9 cellular contexts compared by ENCODE assay signal in the genomic region with DNA sequence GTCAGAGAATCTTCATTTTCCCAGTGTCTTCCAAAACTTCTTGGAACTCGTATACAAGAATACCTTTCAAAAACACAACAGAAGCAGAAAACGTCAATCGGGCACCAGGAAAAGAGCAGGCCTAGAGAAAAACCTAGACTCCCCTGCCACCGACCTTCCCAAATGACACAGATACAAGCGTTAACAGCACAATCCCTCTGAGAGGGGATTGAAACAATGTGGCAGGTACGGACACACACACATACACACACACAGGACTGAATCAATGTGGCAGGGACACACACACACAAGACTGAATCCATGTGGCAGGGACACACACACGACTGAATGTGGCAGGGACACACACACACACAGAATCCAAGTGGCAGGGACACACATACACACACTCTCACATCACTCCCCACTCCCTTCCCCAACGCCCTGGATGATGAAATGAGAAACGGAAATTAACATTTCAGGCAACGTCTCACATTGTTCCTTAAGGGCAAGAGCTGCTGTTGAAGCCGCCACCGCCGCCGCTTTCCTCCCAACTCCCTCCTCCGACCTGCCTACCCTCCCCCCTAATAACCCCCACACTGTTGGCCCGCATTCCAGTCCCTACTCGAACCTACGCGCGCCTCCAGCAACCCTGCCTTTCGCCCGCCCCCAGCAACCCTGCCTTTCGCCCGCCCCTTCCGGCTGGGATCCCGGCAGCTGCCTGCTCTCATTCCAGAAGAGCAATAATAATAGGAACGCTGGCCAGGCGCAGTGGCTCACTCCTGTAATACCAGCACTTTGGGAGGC.
DNase-seq lines count a peak whose midpoint lies in the region; TF ChIP-seq lines count a peak whose summit lies in the region.
"Had no signal": no experiment of that assay in that cellular context is flagged by ENCODE, and none has a peak within 500 bp of the region (broad histone marks: within the 10 kb centered on the region; RNA-seq: fewer than 3 reads in every experiment).

No MANE protein-coding gene starts in this region.

- TF ChIP-seq CTCF in GM10248 (IDR thresholded peaks at IDR 0.05; ENCODE audit: control extremely low read depth, extremely low read depth, low read depth, missing control alignments) (no peak), progenitor cell of endocrine pancreas (IDR thresholded peaks at IDR 0.05; ENCODE audit: unreplicated experiment) (no peak), Caco-2 (IDR thresholded peaks at IDR 0.05; ENCODE audit: insufficient read depth in 1 of 2, low read depth in 1 of 2, low read length in 1 of 2, severe bottlenecking in 1 of 2, unreplicated experiment in 1 of 2) (no peak)

- H3K27ac ChIP-seq in epithelial cell of prostate, result peak overlapping the region; percentile 81

- CTCF ChIA-PET in GM10248 (lab: Yijun Ruan, JAX) (no interaction called here), Caco-2 (lab: Charles Lee) (no interaction called here)

- POLR2A ChIA-PET in GM10248 (lab: Yijun Ruan, JAX), result no interaction called here
- POLR2A ChIA-PET in Caco-2 (lab: Charles Lee), result no interaction called here

- H3K36me3 Mint-ChIP-seq in progenitor cell of endocrine pancreas (ENCODE audit: insufficient read depth), result no peaks in the 10 kb centered on the region
- no peaks in the 10 kb centered on the region for H3K36me3 Mint-ChIP-seq in Caco-2 (ENCODE audit: insufficient read depth, unreplicated experiment)
- H3K36me3 Mint-ChIP-seq: brain had no signal

- H3K36me3 ChIP-seq in NT2/D1 (ENCODE audit: insufficient read depth, insufficient read length, low read length) (no peaks in the 10 kb centered on the region), Caco-2 (ENCODE audit: control insufficient read depth, insufficient read depth, low read length) (no peaks in the 10 kb centered on the region)

- H3K4me1 ChIP-seq in NT2/D1 (ENCODE audit: insufficient read depth, insufficient read length) (no peaks in the 10 kb centered on the region), Caco-2 (no peaks in the 10 kb centered on the region)

- H3K27ac Mint-ChIP-seq in progenitor cell of endocrine pancreas (no peak overlapping the region), Caco-2 (ENCODE audit: unreplicated experiment) (no peak overlapping the region)

- intact Hi-C loops in Caco-2 (cut with micrococcal nuclease; ENCODE audit: unreplicated experiment), result no loop called here

- H3K9me3 Mint-ChIP-seq in progenitor cell of endocrine pancreas (ENCODE audit: low read depth), result no peaks in the 10 kb centered on the region
- H3K9me3 Mint-ChIP-seq in Caco-2 (ENCODE audit: unreplicated experiment), result no peaks in the 10 kb centered on the region
- H3K9me3 Mint-ChIP-seq: brain had no signal

- BruUV-seq in Caco-2 (replicated peaks; lab: Mats Ljungman, UMichigan), result no TSS peak

- peak overlapping the region; percentile 49 for H3K4me3 ChIP-seq in NT2/D1 (ENCODE audit: insufficient read length, low read depth)
- peak overlapping the region; percentile 62 for H3K4me3 ChIP-seq in skeletal muscle cell (ENCODE audit: low read depth, low read length)
- no peak overlapping the region for H3K4me3 ChIP-seq in Caco-2 (ENCODE audit: low read depth, low read length)

- H3K27me3 ChIP-seq in NT2/D1 (ENCODE audit: insufficient read depth, insufficient read length) (no peaks in the 10 kb centered on the region), Caco-2 (replicated peaks; ENCODE audit: control insufficient read depth, insufficient read depth, low read length) (no peaks in the 10 kb centered on the region)

- H3K9me3 ChIP-seq in NT2/D1 (ENCODE audit: insufficient read depth, low read length) (no peaks in the 10 kb centered on the region; the same call in 1 of the 2 replicates), Caco-2 (no peaks in the 10 kb centered on the region)

- H3K4me1 Mint-ChIP-seq in progenitor cell of endocrine pancreas (ENCODE audit: low read depth) (no peaks in the 10 kb centered on the region), Caco-2 (ENCODE audit: low read depth, unreplicated experiment) (no peaks in the 10 kb centered on the region)
- H3K4me1 Mint-ChIP-seq: brain had no signal

- H3K4me3 Mint-ChIP-seq in progenitor cell of endocrine pancreas (ENCODE audit: low read depth) (no peak overlapping the region), Caco-2 (ENCODE audit: unreplicated experiment) (no peak overlapping the region)

- peak overlapping the region; percentile 71 for H3K9ac ChIP-seq in NT2/D1 (ENCODE audit: insufficient read length, low read depth)

- DNase-seq in GM10248 (ENCODE audit: extremely low spot score) (peak; percentile 12), NT2/D1 (ENCODE audit: low read depth, low spot score) (peak; percentile 49), epithelial cell of prostate (ENCODE audit: low read depth, low spot score) (no peak), skeletal muscle cell (ENCODE audit: low read depth) (no peak), DMS53 treated with DMSO at 0.1 percent for 48 hours (lab: John Stamatoyannopoulos, UW; ENCODE audit: unreplicated experiment) (no peak), DMS 273 treated with DMSO at 0.1 percent for 48 hours (lab: John Stamatoyannopoulos, UW) (no peak), progenitor cell of endocrine pancreas (ENCODE audit: low spot score, unreplicated experiment) (no peak), Caco-2 (no peak)

- H3K27me3 Mint-ChIP-seq in progenitor cell of endocrine pancreas, result no peaks in the 10 kb centered on the region
- H3K27me3 Mint-ChIP-seq in Caco-2 (ENCODE audit: insufficient read depth, unreplicated experiment), result no peaks in the 10 kb centered on the region
- H3K27me3 Mint-ChIP-seq: brain had no signal

Comparison
In these comparisons a context has a peak if more than half of its experiments do, and no peak if none do; other contexts are left out.
1. DNase-seq: peak in GM10248 (single experiment) and NT2/D1 (single experiment); none in epithelial cell of prostate (single experiment), skeletal muscle cell (single experiment), DMS53 treated with DMSO at 0.1 percent for 48 hours (single experiment), DMS 273 treated with DMSO at 0.1 percent for 48 hours (single experiment), progenitor cell of endocrine pancreas (single experiment) and Caco-2 (0 of 2).